In the genomic region with DNA sequence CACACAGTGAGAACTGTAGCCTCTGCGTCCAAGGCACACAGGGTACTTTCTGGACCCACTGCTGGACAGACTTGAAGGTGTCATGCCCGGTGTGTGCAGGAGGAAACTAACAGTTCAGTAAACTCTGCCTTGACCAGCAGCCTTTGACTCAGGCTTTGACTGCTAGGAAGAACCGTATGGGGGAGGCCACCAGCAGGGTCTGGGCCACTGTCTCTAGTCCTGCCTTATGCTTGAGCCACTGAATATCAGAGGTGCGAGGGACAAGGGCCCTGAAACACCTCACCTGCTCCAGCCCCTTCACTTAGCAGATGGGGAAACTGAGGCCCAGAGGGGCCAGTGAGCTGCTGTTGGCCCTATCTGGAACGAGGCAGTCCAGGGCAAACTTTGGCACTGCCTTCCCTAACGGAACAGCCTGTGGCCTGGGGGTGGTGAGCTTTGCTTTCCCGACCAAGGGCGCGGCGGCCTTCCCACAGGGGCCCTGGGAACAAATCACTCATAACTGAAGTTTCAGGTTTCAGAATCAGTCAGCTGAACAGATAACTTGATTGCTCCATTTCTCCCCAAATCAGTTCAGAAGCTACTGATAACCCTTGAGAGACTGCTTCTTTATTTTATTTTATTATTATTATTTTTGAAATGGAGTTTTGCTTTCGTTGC, we compare ENCODE assay signal across 9 cellular contexts.
DNase-seq lines count a peak whose midpoint lies in the region; ATAC-seq, FAIRE-seq and TF ChIP-seq lines count a peak whose summit lies in the region.
"Had no signal": no experiment of that assay in that cellular context is flagged by ENCODE, and none has a peak within 500 bp of the region (broad histone marks: within the 10 kb centered on the region; RNA-seq: fewer than 3 reads in every experiment).

No MANE protein-coding gene starts in this region.

- no peak for FAIRE-seq in kidney (lab: Jason Lieb, UNC)
- FAIRE-seq: endometrium had no signal

- peaks cover 6% of the 10 kb centered on the region for H3K36me3 Mint-ChIP-seq in activated CD4-positive, alpha-beta T cell treated with anti-CD3 and anti-CD28 coated beads, Interleukin-2, amount 10 ng/mL, durations not matched to agents 24 days and 14 days (ENCODE audit: low read depth)
- H3K36me3 Mint-ChIP-seq in activated naive CD4-positive, alpha-beta T cell treated with anti-CD3 and anti-CD28 coated beads, Interleukin-2, amount 50 U/mL, for 72 hours: no peaks in the 10 kb centered on the region

- peak overlapping the region; percentile 25 for H3K27ac Mint-ChIP-seq in activated CD4-positive, alpha-beta T cell treated with anti-CD3 and anti-CD28 coated beads, Interleukin-2, amount 10 ng/mL, durations not matched to agents 24 days and 14 days
- H3K27ac Mint-ChIP-seq in activated naive CD4-positive, alpha-beta T cell treated with anti-CD3 and anti-CD28 coated beads, Interleukin-2, amount 50 U/mL, for 72 hours: no peak overlapping the region
- H3K27ac Mint-ChIP-seq in stimulated activated naive CD8-positive, alpha-beta T cell treated with anti-CD3 and anti-CD28 coated beads, Interleukin-15, amount 100 ng/mL, for 72 hours: no peak overlapping the region

- H4K20me1 ChIP-seq in MM.1S (ENCODE audit: insufficient read depth, low read length): no peaks in the 10 kb centered on the region

- no peaks in the 10 kb centered on the region for H3K79me2 ChIP-seq in MM.1S (ENCODE audit: low read length)

- intact Hi-C loops in activated CD4-positive, alpha-beta T cell treated with anti-CD3 and anti-CD28 coated beads, Interleukin-2, amount 10 ng/mL, durations not matched to agents 24 days and 14 days (cut with micrococcal nuclease): loop anchor here (1.0 to 2.0 kb wide), 5 partner anchors 13 to 127 kb away; no protein-coding TSS in a partner anchor
- intact Hi-C loops in kidney (cut with DNase I): no loop called here

- no peak overlapping the region for H3K4me3 Mint-ChIP-seq in activated CD4-positive, alpha-beta T cell treated with anti-CD3 and anti-CD28 coated beads, Interleukin-2, amount 10 ng/mL, durations not matched to agents 24 days and 14 days
- H3K4me3 Mint-ChIP-seq in stimulated activated naive CD8-positive, alpha-beta T cell treated with anti-CD3 and anti-CD28 coated beads, Interleukin-15, amount 100 ng/mL, for 72 hours: peak overlapping the region in 1 of 2 donors; percentile 21

- H3K4me1 ChIP-seq in kidney (ENCODE audit: control insufficient read depth in 1 of 2, insufficient read depth in 1 of 2, low read depth in 1 of 2, low read length in 2 of 2) (peaks cover 0 to 5% of the 10 kb centered on the region in 2 donors), MM.1S (ENCODE audit: low read length) (no peaks in the 10 kb centered on the region)

- H3K4me3 ChIP-seq in kidney (ENCODE audit: low read length in 2 of 2) (no peak overlapping the region), MM.1S (ENCODE audit: low read length) (no peak overlapping the region)

- H3K9me3 Mint-ChIP-seq in activated CD4-positive, alpha-beta T cell treated with anti-CD3 and anti-CD28 coated beads, Interleukin-2, amount 10 ng/mL, durations not matched to agents 24 days and 14 days: no peaks in the 10 kb centered on the region
- no peaks in the 10 kb centered on the region for H3K9me3 Mint-ChIP-seq in activated naive CD4-positive, alpha-beta T cell treated with anti-CD3 and anti-CD28 coated beads, Interleukin-2, amount 50 U/mL, for 72 hours
- H3K9me3 Mint-ChIP-seq in stimulated activated naive CD8-positive, alpha-beta T cell treated with anti-CD3 and anti-CD28 coated beads, Interleukin-15, amount 100 ng/mL, for 72 hours: no peaks in the 10 kb centered on the region

- no peaks in the 10 kb centered on the region for H3K27me3 ChIP-seq in MM.1S (replicated peaks; ENCODE audit: insufficient read depth, low read length)

- H3K27me3 Mint-ChIP-seq in activated CD4-positive, alpha-beta T cell treated with anti-CD3 and anti-CD28 coated beads, Interleukin-2, amount 10 ng/mL, durations not matched to agents 24 days and 14 days: peaks cover 1% of the 10 kb centered on the region
- H3K27me3 Mint-ChIP-seq in stimulated activated naive CD8-positive, alpha-beta T cell treated with anti-CD3 and anti-CD28 coated beads, Interleukin-15, amount 100 ng/mL, for 72 hours: no peaks in the 10 kb centered on the region

- peak; percentile 52 for ATAC-seq in HG03103 (IDR thresholded peaks at IDR 0.05; ENCODE audit: low read depth, unreplicated experiment)
- ATAC-seq in activated naive CD4-positive, alpha-beta T cell treated with anti-CD3 and anti-CD28 coated beads, Interleukin-2, amount 50 U/mL, for 72 hours: peak; percentile 79 to 80
- peak; percentile 46 for ATAC-seq in stimulated activated naive CD8-positive, alpha-beta T cell treated with anti-CD3 and anti-CD28 coated beads, Interleukin-15, amount 100 ng/mL, for 72 hours
- no peak for ATAC-seq in GM19397 (IDR thresholded peaks at IDR 0.05; ENCODE audit: unreplicated experiment)

- H3K9me2 ChIP-seq in MM.1S (replicated peaks; ENCODE audit: insufficient read depth, low read length): no peaks in the 10 kb centered on the region

- H3K4me1 Mint-ChIP-seq in activated CD4-positive, alpha-beta T cell treated with anti-CD3 and anti-CD28 coated beads, Interleukin-2, amount 10 ng/mL, durations not matched to agents 24 days and 14 days: peaks cover 32% of the 10 kb centered on the region
- H3K4me1 Mint-ChIP-seq in stimulated activated naive CD8-positive, alpha-beta T cell treated with anti-CD3 and anti-CD28 coated beads, Interleukin-15, amount 100 ng/mL, for 72 hours: peaks cover 80% of the 10 kb centered on the region

- peak; percentile 79 for DNase-seq in activated CD4-positive, alpha-beta T cell treated with anti-CD3 and anti-CD28 coated beads, Interleukin-2, amount 10 ng/mL, durations not matched to agents 24 days and 14 days
- no peak for DNase-seq in activated CD4-positive, alpha-beta T cell treated with anti-CD3 and anti-CD28 coated beads, Interleukin-2, amount 50 U/mL, for 1 hour
- DNase-seq in activated naive CD4-positive, alpha-beta T cell treated with anti-CD3 and anti-CD28 coated beads, Interleukin-2, amount 50 U/mL, for 72 hours (ENCODE audit: low spot score in 2 of 2): peak; percentile 65 to 77
- DNase-seq in stimulated activated naive CD8-positive, alpha-beta T cell treated with anti-CD3 and anti-CD28 coated beads, Interleukin-15, amount 100 ng/mL, for 72 hours: peak; percentile 42 to 74
- DNase-seq in kidney: no peak
- no peak for DNase-seq in MM.1S

- H3K9ac ChIP-seq in kidney (ENCODE audit: low read length in 2 of 2) (no peak overlapping the region), MM.1S (ENCODE audit: low read length) (no peak overlapping the region)

- H3F3A ChIP-seq in MM.1S (ENCODE audit: insufficient read depth, low read length): no peaks in the 10 kb centered on the region

- H3K27ac ChIP-seq in kidney (ENCODE audit: low read depth in 2 of 2, low read length in 2 of 2): no peak overlapping the region
- no peak overlapping the region for H3K27ac ChIP-seq in MM.1S (ENCODE audit: low read length)

- TF ChIP-seq CTCF in kidney (IDR thresholded peaks at IDR 0.05; ENCODE audit: borderline replicate concordance, extremely low read depth, insufficient read depth) (no peak), MM.1S (IDR thresholded peaks at IDR 0.05; ENCODE audit: low read length) (no peak)

- H3K36me3 ChIP-seq in kidney (ENCODE audit: control insufficient read depth in 1 of 2, insufficient read depth in 2 of 2, low read length in 2 of 2) (peaks cover 0 to 6% of the 10 kb centered on the region in 2 donors), MM.1S (replicated peaks; ENCODE audit: insufficient read depth, low read length) (no peaks in the 10 kb centered on the region)

- no peaks in the 10 kb centered on the region for H3K9me3 ChIP-seq in kidney (ENCODE audit: control insufficient read depth in 1 of 2, low read length in 2 of 2)
- no peaks in the 10 kb centered on the region for H3K9me3 ChIP-seq in MM.1S (replicated peaks; ENCODE audit: insufficient read depth, low read length)

- H2AFZ ChIP-seq in MM.1S (ENCODE audit: low read length): no peak overlapping the region

- no peak overlapping the region for H3K4me2 ChIP-seq in MM.1S (ENCODE audit: low read depth, low read length)

Comparison
In these comparisons a context has a peak if more than half of its experiments do, and no peak if none do; other contexts are left out.
1. DNase-seq: peak in activated CD4-positive, alpha-beta T cell treated with anti-CD3 and anti-CD28 coated beads, Interleukin-2, amount 10 ng/mL, durations not matched to agents 24 days and 14 days (single experiment), activated naive CD4-positive, alpha-beta T cell treated with anti-CD3 and anti-CD28 coated beads, Interleukin-2, amount 50 U/mL, for 72 hours (2 of 2) and stimulated activated naive CD8-positive, alpha-beta T cell treated with anti-CD3 and anti-CD28 coated beads, Interleukin-15, amount 100 ng/mL, for 72 hours (2 of 2); none in activated CD4-positive, alpha-beta T cell treated with anti-CD3 and anti-CD28 coated beads, Interleukin-2, amount 50 U/mL, for 1 hour (single experiment), kidney (single experiment) and MM.1S (single experiment).